8 cellular contexts compared by ENCODE assay signal in the genomic region with DNA sequence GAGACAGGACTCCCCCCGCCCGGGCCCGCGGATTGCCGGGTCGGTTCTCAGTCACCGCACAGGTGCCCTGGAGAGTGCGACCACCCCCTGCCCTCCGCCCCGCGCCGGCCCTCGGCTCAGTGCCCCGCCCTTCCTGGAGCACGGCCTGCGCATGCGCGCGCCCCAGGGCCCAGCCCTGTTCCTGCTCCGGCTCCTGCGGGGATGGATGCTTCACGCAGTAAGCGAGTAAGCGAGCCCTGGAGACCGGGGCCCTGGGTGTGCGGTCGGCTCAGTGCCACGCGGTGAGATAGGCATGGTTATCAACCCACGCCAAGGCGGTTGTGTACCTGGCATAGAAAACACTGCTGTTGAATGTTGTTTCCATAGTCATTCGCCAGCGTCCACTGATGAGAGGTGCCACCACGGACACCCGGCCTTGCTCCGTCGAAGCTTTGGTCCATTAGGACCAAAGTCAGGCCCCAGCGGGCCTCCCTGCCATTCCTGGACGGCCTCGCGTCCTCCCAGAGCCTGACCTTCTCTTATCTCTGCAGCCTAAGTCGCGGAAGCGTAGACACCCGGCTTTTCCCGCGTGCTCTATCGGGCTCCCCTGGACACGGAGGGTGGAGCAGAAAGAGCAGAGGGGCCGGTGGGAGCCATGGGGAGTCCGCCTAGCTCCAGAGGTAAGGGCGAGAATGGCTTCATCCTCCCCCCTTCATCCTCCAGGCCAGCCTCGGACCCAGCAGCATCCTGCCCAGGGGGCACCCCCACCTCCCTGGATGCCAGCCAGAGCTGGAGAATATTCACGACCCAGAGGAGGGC.
DNase-seq lines count a peak whose midpoint lies in the region; ATAC-seq and TF ChIP-seq lines count a peak whose summit lies in the region.

No MANE protein-coding gene starts in this region.

- peak overlapping the region; percentile 40 for H3K4me3 ChIP-seq in BJ (ENCODE audit: low read depth, low read length)

- peaks cover 19% of the 10 kb centered on the region for H3K4me1 Mint-ChIP-seq in glutamatergic neuron (ENCODE audit: low read depth, unreplicated experiment)

- no peak overlapping the region for H3K27ac Mint-ChIP-seq in glutamatergic neuron (ENCODE audit: unreplicated experiment)

- peaks cover 3% of the 10 kb centered on the region for H3K27me3 Mint-ChIP-seq in glutamatergic neuron (ENCODE audit: unreplicated experiment)

- ATAC-seq in GM21619 (IDR thresholded peaks at IDR 0.05; ENCODE audit: unreplicated experiment) (peak; percentile 91), HG03025 (IDR thresholded peaks at IDR 0.05; ENCODE audit: low FRiP score, unreplicated experiment) (no peak)

- no peak for TF ChIP-seq CTCF in BJ (IDR thresholded peaks at IDR 0.05; ENCODE audit: insufficient read depth, low read depth, low read length)
- no peak for TF ChIP-seq CTCF in glutamatergic neuron (IDR thresholded peaks at IDR 0.05; ENCODE audit: partially characterized antibody, unreplicated experiment)

- no peak for DNase-seq in BJ (ENCODE audit: low read depth)
- DNase-seq in NCI-H510A (lab: John Stamatoyannopoulos, UW), result peak; percentile 15
- DNase-seq in activated gamma-delta T cell treated with anti-CD3 and anti-CD28 coated beads, Interleukin-2, amount 50 U/mL, for 16 hours (ENCODE audit: low read depth), result peak; percentile 41
- DNase-seq in glutamatergic neuron, result peak; percentile 55
- peak; percentile 45 for DNase-seq in putamen (ENCODE audit: low spot score)
- no peak for DNase-seq in NCI-H1092 (lab: John Stamatoyannopoulos, UW)

- H3K36me3 Mint-ChIP-seq in glutamatergic neuron (ENCODE audit: unreplicated experiment), result no peaks in the 10 kb centered on the region

- H3K27me3 ChIP-seq in BJ (ENCODE audit: control insufficient read depth, insufficient read depth, low read length), result peaks cover 4% of the 10 kb centered on the region; the same call in 1 of the 2 replicates

- peaks cover 5% of the 10 kb centered on the region for H3K9me3 Mint-ChIP-seq in glutamatergic neuron (ENCODE audit: unreplicated experiment)

- POLR2A ChIA-PET in BJ (lab: Charles Lee), result no interaction called here

- no peaks in the 10 kb centered on the region for H3K36me3 ChIP-seq in BJ (ENCODE audit: control insufficient read depth, insufficient read depth, low read length)

- H3K4me3 Mint-ChIP-seq in glutamatergic neuron (ENCODE audit: unreplicated experiment), result peak overlapping the region; percentile 34

- CTCF ChIA-PET in BJ (lab: Yijun Ruan, JAX), result no interaction called here

Comparison
In these comparisons a context has a peak if more than half of its experiments do, and no peak if none do; other contexts are left out.
1. DNase-seq: peak in NCI-H510A (single experiment), activated gamma-delta T cell treated with anti-CD3 and anti-CD28 coated beads, Interleukin-2, amount 50 U/mL, for 16 hours (single experiment), glutamatergic neuron (single experiment) and putamen (single experiment); none in BJ (single experiment) and NCI-H1092 (single experiment).